1 cellular context compared by ENCODE assay signal in genomic region chr15:68820589-68821189, GRCh38.
TF ChIP-seq lines count a peak whose summit lies in the region.

TSS of gene ANP32A (minus strand) at chr15:68820895. CDS start at chr15:68820751, 144 bp downstream.

TF ChIP-seq in HEK293, 187 proteins besides CTCF, POLR2A, EP300 and RAD21 (continued from another document):
- TF ChIP-seq ZBTB6 (tag by site-specific recombination; IDR thresholded peaks at IDR 0.05): peak; percentile 79
- no peak for TF ChIP-seq ZNF830 (tag by site-specific recombination; IDR thresholded peaks at IDR 0.05; ENCODE audit: low read depth)
- peak; percentile 48; the same call in 1 of the 2 replicates for TF ChIP-seq KLF16 (tag by site-specific recombination; IDR thresholded peaks at IDR 0.05)
- peak; percentile 98 for TF ChIP-seq SP2 (tag by site-specific recombination; IDR thresholded peaks at IDR 0.05)
- TF ChIP-seq ZNF335 (tag by site-specific recombination; conservative IDR thresholded peaks at IDR 0.05): no peak; the same call in none of the 2 replicates
- peak; percentile 98 for TF ChIP-seq ZNF341 (tag by site-specific recombination; IDR thresholded peaks at IDR 0.05; ENCODE audit: low read depth)
- no peak for TF ChIP-seq ZNF624 (tag by site-specific recombination; IDR thresholded peaks at IDR 0.05)
- TF ChIP-seq ZNF843 (tag by site-specific recombination; IDR thresholded peaks at IDR 0.05): no peak
- no peak for TF ChIP-seq ZNF140 (tag by site-specific recombination; IDR thresholded peaks at IDR 0.05)
- peak; percentile 50 for TF ChIP-seq BCL11B (tag by site-specific recombination; IDR thresholded peaks at IDR 0.05; ENCODE audit: low read depth)
- no peak for TF ChIP-seq RBAK (tag by site-specific recombination; IDR thresholded peaks at IDR 0.05)
- peak; percentile 75 for TF ChIP-seq ZFHX2 (tag by site-specific recombination; conservative IDR thresholded peaks at IDR 0.05)
- TF ChIP-seq ZNF239 (tag by site-specific recombination; IDR thresholded peaks at IDR 0.05): no peak
- TF ChIP-seq, protein P1, sequence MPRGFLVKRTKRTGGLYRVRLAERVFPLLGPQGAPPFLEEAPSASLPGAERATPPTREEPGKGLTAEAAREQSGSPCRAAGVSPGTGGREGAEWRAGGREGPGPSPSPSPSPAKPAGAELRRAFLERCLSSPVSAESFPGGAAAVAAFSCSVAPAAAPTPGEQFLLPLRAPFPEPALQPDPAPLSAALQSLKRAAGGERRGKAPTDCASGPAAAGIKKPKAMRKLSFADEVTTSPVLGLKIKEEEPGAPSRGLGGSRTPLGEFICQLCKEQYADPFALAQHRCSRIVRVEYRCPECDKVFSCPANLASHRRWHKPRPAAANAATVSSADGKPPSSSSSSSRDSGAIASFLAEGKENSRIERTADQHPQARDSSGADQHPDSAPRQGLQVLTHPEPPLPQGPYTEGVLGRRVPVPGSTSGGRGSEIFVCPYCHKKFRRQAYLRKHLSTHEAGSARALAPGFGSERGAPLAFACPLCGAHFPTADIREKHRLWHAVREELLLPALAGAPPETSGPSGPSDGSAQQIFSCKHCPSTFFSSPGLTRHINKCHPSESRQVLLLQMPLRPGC (tag by site-specific recombination; IDR thresholded peaks at IDR 0.05): no peak
- TF ChIP-seq ZNF514 (tag by site-specific recombination; IDR thresholded peaks at IDR 0.05): no peak
